Comparison of ENCODE assay signal across 8 cellular contexts in the genomic region with DNA sequence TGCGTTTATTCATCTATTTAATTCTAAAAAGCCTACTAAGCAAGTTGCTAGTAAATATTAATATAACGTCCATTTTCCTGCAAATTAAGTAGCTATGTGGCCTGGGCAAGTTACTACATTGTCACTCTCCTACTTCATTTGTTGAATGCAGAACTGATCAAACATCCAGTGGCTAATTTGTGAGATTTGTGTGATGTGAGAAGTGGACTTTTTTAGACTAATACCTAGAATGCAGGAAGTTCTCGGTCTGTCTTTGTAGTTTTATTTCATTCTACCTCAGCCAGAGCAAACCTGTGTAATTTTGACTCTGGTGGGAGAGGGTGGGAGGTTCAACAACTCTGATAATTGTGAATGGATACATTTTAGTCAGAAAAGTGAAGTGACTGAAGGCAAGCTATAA. TPM values are rescaled to one million over a fixed set of nuclear protein-coding genes. Genes with fewer than 3 reads are reported as not detected.
DNase-seq lines count a peak whose midpoint lies in the region; ATAC-seq and TF ChIP-seq lines count a peak whose summit lies in the region.

No MANE protein-coding gene starts in this region.

- intact Hi-C loops in spleen (cut with DNase I; ENCODE audit: low total_unique reads): no loop called here

- POLR2A ChIA-PET in AG04450 (lab: Yijun Ruan, JAX): interaction anchor here (1.4 to 1.9 kb wide), 3 partner anchors 21 to 47 kb away, joined by 3 to 8 read pairs (median 5); a partner anchor contains a TSS
- POLR2A ChIA-PET in HEK293T (lab: Yijun Ruan, JAX): interaction anchor here (1.6 to 2.5 kb wide), 4 partner anchors 11 to 231 kb away, joined by 7 to 14 read pairs (median 10); a partner anchor contains a TSS

- H3K27ac ChIP-seq in AG04450 (ENCODE audit: low read depth, low read length) (no peak overlapping the region), SJSA1 (0 out of 2 replicates have a peak overlapping the region, but pooled peaks have one; percentile 24), foreskin keratinocyte (peak overlapping the region; percentile 87), spleen (peak overlapping the region; percentile 87 to 94 (median 93))

- TF ChIP-seq CTCF in AG04450 (IDR thresholded peaks at IDR 0.05; ENCODE audit: low read depth, low read length): no peak
- no peak for TF ChIP-seq CTCF in foreskin keratinocyte (conservative IDR thresholded peaks at IDR 0.05)
- TF ChIP-seq CTCF in spleen (IDR thresholded peaks at IDR 0.05 in 8 of 11, conservative IDR thresholded peaks at IDR 0.05 in 3 of 11): no peak

- TF ChIP-seq POLR2A in spleen (IDR thresholded peaks at IDR 0.05): no peak

- H3K4me3 ChIP-seq in AG04450 (ENCODE audit: low read depth, low read length): peak overlapping the region; percentile 90
- H3K4me3 ChIP-seq in SJSA1: peak overlapping the region; percentile 84
- H3K4me3 ChIP-seq in spleen: peak overlapping the region; percentile 68 to 89 (median 80)

- DNase-seq in AG04450 (ENCODE audit: low read depth, low spot score): no peak
- DNase-seq in SJSA1 (ENCODE audit: low read depth in 1 of 2, low spot score in 2 of 2): peak in 1 of 2 experiments; percentile 0
- DNase-seq in foreskin keratinocyte: no peak
- no peak for DNase-seq in spleen
- DNase-seq in activated CD4-positive, CD25-positive, alpha-beta regulatory T cell (lab: John Stamatoyannopoulos, UW): no peak
- no peak for DNase-seq in HuH-7.5 (ENCODE audit: low spot score)
- DNase-seq in HEK293T (ENCODE audit: extremely low spot score): no peak

- H3K4me1 ChIP-seq in SJSA1 (replicated peaks) (no peaks in the 10 kb centered on the region), foreskin keratinocyte (peaks cover 5% of the 10 kb centered on the region), spleen (peaks cover 11 to 43% (median 30%) of the 10 kb centered on the region in 6 donors)

- WGBS in spleen, 5 donors: 0 to 4% (median 1%) methylated on average over 3 of the region's 3 CpGs

- CTCF ChIA-PET in AG04450 (lab: Charles Lee): interaction anchor here (1.2 kb wide), 1 partner anchor 81 kb away, joined by 3 read pairs; no protein-coding TSS in a partner anchor
- CTCF ChIA-PET in HEK293T (lab: Yijun Ruan, JAX): no interaction called here

- no peaks in the 10 kb centered on the region for H3K9me3 ChIP-seq in AG04450 (ENCODE audit: control insufficient read depth, insufficient read depth, low read length)
- H3K9me3 ChIP-seq in SJSA1 (replicated peaks): no peaks in the 10 kb centered on the region
- no peaks in the 10 kb centered on the region for H3K9me3 ChIP-seq in spleen

- peak; percentile 7 for ATAC-seq in GM19395 (IDR thresholded peaks at IDR 0.05; ENCODE audit: unreplicated experiment)
- ATAC-seq in foreskin keratinocyte: no peak

- H3K36me3 ChIP-seq in SJSA1 (peaks cover 10% of the 10 kb centered on the region), spleen (peaks cover 0 to 29% (median 16%) of the 10 kb centered on the region in 6 donors)

- no peaks in the 10 kb centered on the region for H3K27me3 ChIP-seq in AG04450 (ENCODE audit: control insufficient read depth, insufficient read depth, low read length)
- no peaks in the 10 kb centered on the region for H3K27me3 ChIP-seq in SJSA1 (replicated peaks)
- no peaks in the 10 kb centered on the region for H3K27me3 ChIP-seq in foreskin keratinocyte
- no peaks in the 10 kb centered on the region for H3K27me3 ChIP-seq in spleen (replicated peaks in 1 of 7)

TF ChIP-seq in HEK293T, 16 proteins besides CTCF, POLR2A, EP300 and RAD21:
- TF ChIP-seq LEF1 (IDR thresholded peaks at IDR 0.05; ENCODE audit: borderline replicate concordance) (no peak), NFRKB (IDR thresholded peaks at IDR 0.05) (no peak), SUZ12 (IDR thresholded peaks at IDR 0.05) (no peak), FOXK2 (IDR thresholded peaks at IDR 0.05) (no peak), ELF4 (IDR thresholded peaks at IDR 0.05) (no peak)
- TF ChIP-seq, protein P1, sequence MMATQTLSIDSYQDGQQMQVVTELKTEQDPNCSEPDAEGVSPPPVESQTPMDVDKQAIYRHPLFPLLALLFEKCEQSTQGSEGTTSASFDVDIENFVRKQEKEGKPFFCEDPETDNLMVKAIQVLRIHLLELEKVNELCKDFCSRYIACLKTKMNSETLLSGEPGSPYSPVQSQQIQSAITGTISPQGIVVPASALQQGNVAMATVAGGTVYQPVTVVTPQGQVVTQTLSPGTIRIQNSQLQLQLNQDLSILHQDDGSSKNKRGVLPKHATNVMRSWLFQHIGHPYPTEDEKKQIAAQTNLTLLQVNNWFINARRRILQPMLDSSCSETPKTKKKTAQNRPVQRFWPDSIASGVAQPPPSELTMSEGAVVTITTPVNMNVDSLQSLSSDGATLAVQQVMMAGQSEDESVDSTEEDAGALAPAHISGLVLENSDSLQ (IDR thresholded peaks at IDR 0.05): no peak
TF ChIP-seq in HEK293T: peak in this region for 0.

RNA-seq across cellular contexts. Expression of a gene that starts 0.8 kb away (rescaled TPM):
- polyA plus RNA-seq in AG04450 (2011; rRNA removed): 14.7 and 23.1 TPM in 2 replicates
- polyA minus RNA-seq in AG04450 (2011; rRNA and poly(A)+ RNA removed): 10.8 and 14.5 TPM in 2 replicates
- total RNA-seq in SJSA1 (2014; rRNA removed; shearing (Covaris generic)): 13.1 and 13.4 TPM in 2 replicates
- total RNA-seq in foreskin keratinocyte: 20.9 and 23.5 TPM in 2 replicates
- 14.2 and 14.4 TPM in 2 replicates for polyA plus RNA-seq in foreskin keratinocyte
- total RNA-seq in spleen: 10 to 100 TPM; 13.1 to 24.5 (median 17.3) TPM
- polyA plus RNA-seq in spleen: 10 to 100 TPM in 2 of 3 donors, 1 to 10 TPM in 1; 9.6 to 11.9 (median 10.2) TPM

RNA-seq across cellular contexts. Expression of a gene that starts 27.6 kb away (rescaled TPM):
- polyA plus RNA-seq in AG04450 (2011; rRNA removed): not detected in 2 replicates
- not detected in 2 replicates for polyA minus RNA-seq in AG04450 (2011; rRNA and poly(A)+ RNA removed)
- not detected in 2 replicates for total RNA-seq in SJSA1 (2014; rRNA removed; shearing (Covaris generic))
- not detected in 2 replicates for total RNA-seq in foreskin keratinocyte
- polyA plus RNA-seq in foreskin keratinocyte: not detected in 2 replicates
- not detected for total RNA-seq in spleen
- polyA plus RNA-seq in spleen: under 1 TPM; 0.05 to 0.24 (median 0.13) TPM

RNA-seq across cellular contexts. Expression of a gene that starts 47.3 kb away (rescaled TPM):
- polyA plus RNA-seq in AG04450 (2011; rRNA removed) (18.4 and 23.5 TPM in 2 replicates), foreskin keratinocyte (8.1 and 10.0 TPM in 2 replicates), spleen (10 to 100 TPM; 10.5 to 11.0 (median 10.7) TPM)
- 10.0 and 14.1 TPM in 2 replicates for polyA minus RNA-seq in AG04450 (2011; rRNA and poly(A)+ RNA removed)
- total RNA-seq in SJSA1 (2014; rRNA removed; shearing (Covaris generic)): 16.4 and 18.7 TPM in 2 replicates
- total RNA-seq in foreskin keratinocyte (16.0 and 16.8 TPM in 2 replicates), spleen (10 to 100 TPM; 10.2 to 18.8 (median 14.8) TPM)
